ENCODE assay signal across 8 cellular contexts in genomic region chr1:248243204-248243603, GRCh38. TPM values are rescaled to one million over a fixed set of nuclear protein-coding genes. Genes with fewer than 3 reads are reported as not detected.
A peak's percentile ranks its signal among the peaks of the same experiment; 100 is the strongest.
DNase-seq lines count a peak whose midpoint lies in the region; ATAC-seq and TF ChIP-seq lines count a peak whose summit lies in the region.

No MANE protein-coding gene starts in this region.

- intact Hi-C loops in colonic mucosa (cut with DNase I): no loop called here

- TF ChIP-seq CTCF in WERI-Rb-1 (IDR thresholded peaks at IDR 0.05; ENCODE audit: low read depth, low read length) (peak; percentile 80), glutamatergic neuron (IDR thresholded peaks at IDR 0.05; ENCODE audit: partially characterized antibody, unreplicated experiment) (peak; percentile 43), colonic mucosa (IDR thresholded peaks at IDR 0.05) (no peak)

- H3K9ac ChIP-seq in colonic mucosa (ENCODE audit: low read depth in 2 of 2, low read length in 2 of 2): no peak overlapping the region

- peaks cover 5% of the 10 kb centered on the region for H3K9me3 Mint-ChIP-seq in glutamatergic neuron (ENCODE audit: unreplicated experiment)

- H3K4me1 Mint-ChIP-seq in glutamatergic neuron (ENCODE audit: low read depth, unreplicated experiment): no peaks in the 10 kb centered on the region

- no peak overlapping the region for H3K27ac ChIP-seq in WERI-Rb-1
- H3K27ac ChIP-seq in substantia nigra (ENCODE audit: low read depth, low read length, poor library complexity, severe bottlenecking): no peak overlapping the region
- H3K27ac ChIP-seq in colonic mucosa: no peak overlapping the region

- H3K27me3 Mint-ChIP-seq in glutamatergic neuron (ENCODE audit: unreplicated experiment): no peaks in the 10 kb centered on the region

- no peak overlapping the region for H3K4me3 Mint-ChIP-seq in glutamatergic neuron (ENCODE audit: unreplicated experiment)

- H3K9me3 ChIP-seq in WERI-Rb-1 (ENCODE audit: severe bottlenecking) (no peaks in the 10 kb centered on the region), colonic mucosa (no peaks in the 10 kb centered on the region)

- no peaks in the 10 kb centered on the region for H3K4me1 ChIP-seq in colonic mucosa

- peak; percentile 90 for ATAC-seq in GM18868 (IDR thresholded peaks at IDR 0.05; ENCODE audit: unreplicated experiment)
- peak; percentile 85 for ATAC-seq in HG02970 (IDR thresholded peaks at IDR 0.05; ENCODE audit: low FRiP score, unreplicated experiment)

- H3K36me3 ChIP-seq in WERI-Rb-1 (no peaks in the 10 kb centered on the region), colonic mucosa (no peaks in the 10 kb centered on the region)

- H3K27me3 ChIP-seq in WERI-Rb-1 (ENCODE audit: insufficient read depth, low read depth, severe bottlenecking) (peaks cover 78% of the 10 kb centered on the region), colonic mucosa (no peaks in the 10 kb centered on the region)

- H3K27ac Mint-ChIP-seq in glutamatergic neuron (ENCODE audit: unreplicated experiment): no peak overlapping the region

- DNase-seq in Caki2 (ENCODE audit: low read depth) (peak; percentile 31), NCI-H1930 (lab: John Stamatoyannopoulos, UW) (peak; percentile 18 to 27), WERI-Rb-1 (peak; percentile 27), glutamatergic neuron (peak; percentile 11), substantia nigra (lab: John Stamatoyannopoulos, UW) (peak in 34 of 49 donors; percentile 1 to 63 (median 19)), colonic mucosa (no peak)

- H3K4me3 ChIP-seq in WERI-Rb-1 (ENCODE audit: low read depth, low read length) (no peak overlapping the region), colonic mucosa (no peak overlapping the region)

- peaks cover 4% of the 10 kb centered on the region for H3K36me3 Mint-ChIP-seq in glutamatergic neuron (ENCODE audit: unreplicated experiment)

- in situ Hi-C loops in Caki2 (cut with HindIII; ENCODE audit: low pct_unique_long_range_greater_than_20kb, low sequenced_read_pairs): no loop called here

RNA-seq across cellular contexts. Expression of gene OR2M4, which starts 12.0 kb away (rescaled TPM):
- not detected in 2 replicates for total RNA-seq in Caki2 (2014; rRNA removed; shearing (Covaris generic); ENCODE audit: low replicate concordance)
- not detected for total RNA-seq in glutamatergic neuron (ENCODE audit: unreplicated experiment)
- total RNA-seq in colonic mucosa: not detected

RNA-seq across cellular contexts. Expression of gene OR2T33, which starts 34.6 kb away (rescaled TPM):
- not detected in 2 replicates for total RNA-seq in Caki2 (2014; rRNA removed; shearing (Covaris generic); ENCODE audit: low replicate concordance)
- total RNA-seq in glutamatergic neuron (ENCODE audit: unreplicated experiment) (not detected), colonic mucosa (not detected)

RNA-seq across cellular contexts. Expression of gene OR2M3, which starts 46.1 kb away (rescaled TPM):
- not detected in 2 replicates for total RNA-seq in Caki2 (2014; rRNA removed; shearing (Covaris generic); ENCODE audit: low replicate concordance)
- total RNA-seq in glutamatergic neuron (ENCODE audit: unreplicated experiment) (not detected), colonic mucosa (not detected)
